Comparison of ENCODE assay signal across 17 cellular contexts in genomic region chr16:66658860-66659190, GRCh38. TPM values are rescaled to one million over a fixed set of nuclear protein-coding genes. Genes with fewer than 3 reads are reported as not detected.
DNase-seq lines count a peak whose midpoint lies in the region; ATAC-seq and TF ChIP-seq lines count a peak whose summit lies in the region.
"Had no signal": no experiment of that assay in that cellular context is flagged by ENCODE, and none has a peak within 500 bp of the region (broad histone marks: within the 10 kb centered on the region; RNA-seq: fewer than 3 reads in every experiment).

No MANE protein-coding gene starts in this region.

- no peaks in the 10 kb centered on the region for H4K20me1 ChIP-seq in Loucy (ENCODE audit: insufficient read depth, low read length, poor library complexity, severe bottlenecking)

- H3K27ac Mint-ChIP-seq in glutamatergic neuron (ENCODE audit: unreplicated experiment) (no peak overlapping the region), nephron (peak overlapping the region in 2 of 3 experiments; percentile 55 to 73)
- H3K27ac Mint-ChIP-seq in naive thymus-derived CD4-positive, alpha-beta T cell = no peak overlapping the region
- no peak overlapping the region for H3K27ac Mint-ChIP-seq in activated CD4-positive, alpha-beta T cell treated with anti-CD3 and anti-CD28 coated beads for 36 hours
- H3K27ac Mint-ChIP-seq: CD4-positive, alpha-beta T cell; CD8-positive, alpha-beta memory T cell; GM23338 had no signal

- ATAC-seq in naive thymus-derived CD4-positive, alpha-beta T cell = no peak
- no peak for ATAC-seq in activated CD4-positive, alpha-beta T cell treated with anti-CD3 and anti-CD28 coated beads for 36 hours
- no peak for ATAC-seq in GM18517 (IDR thresholded peaks at IDR 0.05; ENCODE audit: unreplicated experiment)
- ATAC-seq: GM12878 had no signal

- H3K9me2 ChIP-seq in Loucy (replicated peaks; ENCODE audit: low read depth, low read length) = no peaks in the 10 kb centered on the region

- H3K4me1 ChIP-seq in Loucy (ENCODE audit: insufficient read depth, low read length, poor library complexity, severe bottlenecking) = peaks cover 6% of the 10 kb centered on the region
- no peaks in the 10 kb centered on the region for H3K4me1 ChIP-seq in naive thymus-derived CD4-positive, alpha-beta T cell (ENCODE audit: control insufficient read depth in 2 of 2, insufficient read depth in 2 of 2, low read length in 2 of 2)

- no peak overlapping the region for H3K9ac ChIP-seq in Loucy (ENCODE audit: low read depth, low read length, poor library complexity, severe bottlenecking)

- H3K27me3 ChIP-seq in Loucy (ENCODE audit: insufficient read depth, low read length, poor library complexity, severe bottlenecking) = no peaks in the 10 kb centered on the region
- H3K27me3 ChIP-seq in naive thymus-derived CD4-positive, alpha-beta T cell (ENCODE audit: control insufficient read depth in 2 of 2, insufficient read depth in 2 of 2, low read length in 2 of 2) = no peaks in the 10 kb centered on the region

- no peaks in the 10 kb centered on the region for H3K9me3 Mint-ChIP-seq in glutamatergic neuron (ENCODE audit: unreplicated experiment)
- H3K9me3 Mint-ChIP-seq in nephron = no peaks in the 10 kb centered on the region
- peaks cover 0 to 1% (median 0%) of the 10 kb centered on the region in 11 donors for H3K9me3 Mint-ChIP-seq in naive thymus-derived CD4-positive, alpha-beta T cell
- no peaks in the 10 kb centered on the region for H3K9me3 Mint-ChIP-seq in activated CD4-positive, alpha-beta T cell treated with anti-CD3 and anti-CD28 coated beads for 36 hours (ENCODE audit: low read depth)
- H3K9me3 Mint-ChIP-seq: CD4-positive, alpha-beta T cell; CD8-positive, alpha-beta memory T cell; GM23338; H9 had no signal

- H2AFZ ChIP-seq in Loucy (ENCODE audit: low read length) = peak overlapping the region; percentile 68; the same call in 1 of the 2 replicates
- H2AFZ ChIP-seq: GM23338 had no signal

- peak overlapping the region; percentile 25 for H3K4me3 Mint-ChIP-seq in glutamatergic neuron (ENCODE audit: unreplicated experiment)
- no peak overlapping the region for H3K4me3 Mint-ChIP-seq in nephron
- H3K4me3 Mint-ChIP-seq in naive thymus-derived CD4-positive, alpha-beta T cell = no peak overlapping the region
- H3K4me3 Mint-ChIP-seq in activated CD4-positive, alpha-beta T cell treated with anti-CD3 and anti-CD28 coated beads for 36 hours = no peak overlapping the region
- H3K4me3 Mint-ChIP-seq: CD4-positive, alpha-beta T cell; CD8-positive, alpha-beta memory T cell; GM23338; H9 had no signal

- no peaks in the 10 kb centered on the region for H3F3A ChIP-seq in Loucy (ENCODE audit: low read depth)

- no peaks in the 10 kb centered on the region for H3K79me2 ChIP-seq in Loucy (ENCODE audit: insufficient read depth, low read length)

- no peak overlapping the region for H3K27ac ChIP-seq in naive thymus-derived CD4-positive, alpha-beta T cell (ENCODE audit: low read depth, low read length)

- no peak overlapping the region for H3K4me3 ChIP-seq in Loucy (ENCODE audit: low read length, poor library complexity, severe bottlenecking)
- no peak overlapping the region for H3K4me3 ChIP-seq in naive thymus-derived CD4-positive, alpha-beta T cell (ENCODE audit: low read length)
- H3K4me3 ChIP-seq: GM12878, GM23338 had no signal

- peaks cover 19% of the 10 kb centered on the region for H3K4me1 Mint-ChIP-seq in glutamatergic neuron (ENCODE audit: low read depth, unreplicated experiment)
- H3K4me1 Mint-ChIP-seq in nephron = peaks cover 25% of the 10 kb centered on the region
- H3K4me1 Mint-ChIP-seq in naive thymus-derived CD4-positive, alpha-beta T cell = peaks cover 0 to 4% (median 0%) of the 10 kb centered on the region in 7 donors
- H3K4me1 Mint-ChIP-seq in activated CD4-positive, alpha-beta T cell treated with anti-CD3 and anti-CD28 coated beads for 36 hours = no peaks in the 10 kb centered on the region
- H3K4me1 Mint-ChIP-seq: CD8-positive, alpha-beta memory T cell had no signal

- no peaks in the 10 kb centered on the region for H3K9me3 ChIP-seq in Loucy (ENCODE audit: insufficient read depth, low read depth, low read length)
- no peaks in the 10 kb centered on the region for H3K9me3 ChIP-seq in naive thymus-derived CD4-positive, alpha-beta T cell (ENCODE audit: control insufficient read depth in 2 of 3, low read length in 3 of 3)

- POLR2A ChIA-PET in naive thymus-derived CD4-positive, alpha-beta T cell (lab: Charles Lee) = no interaction called here
- POLR2A ChIA-PET in activated CD4-positive, alpha-beta T cell treated with anti-CD3 and anti-CD28 coated beads for 36 hours (lab: Charles Lee) = no interaction called here

- no peak overlapping the region for H3K4me2 ChIP-seq in Loucy (ENCODE audit: low read depth, low read length, poor library complexity, severe bottlenecking)
- H3K4me2 ChIP-seq: GM23338 had no signal

- no peak for DNase-seq in glutamatergic neuron
- no peak for DNase-seq in naive thymus-derived CD4-positive, alpha-beta T cell
- no peak for DNase-seq in activated CD4-positive, alpha-beta T cell treated with anti-CD3 and anti-CD28 coated beads for 36 hours
- no peak for DNase-seq in activated effector memory CD4-positive, alpha-beta T cell treated with Interleukin-2 at 50 U/mL for 16 hours
- DNase-seq: CD4-positive, alpha-beta T cell; CD8-positive, alpha-beta memory T cell; DMS 273 treated with DMSO at 0.1 percent for 48 hours; DMS79; EL; GDM1; H9 had no signal

- H3K36me3 ChIP-seq in Loucy (ENCODE audit: insufficient read depth, low read length) = no peaks in the 10 kb centered on the region
- H3K36me3 ChIP-seq in naive thymus-derived CD4-positive, alpha-beta T cell (ENCODE audit: control insufficient read depth in 2 of 3, insufficient read depth in 3 of 3, low read length in 3 of 3) = no peaks in the 10 kb centered on the region

- TF ChIP-seq CTCF in Loucy (conservative IDR thresholded peaks at IDR 0.05; ENCODE audit: low read length) = no peak
- no peak for TF ChIP-seq CTCF in glutamatergic neuron (IDR thresholded peaks at IDR 0.05; ENCODE audit: partially characterized antibody, unreplicated experiment)
- no peak for TF ChIP-seq CTCF in nephron (IDR thresholded peaks at IDR 0.05; ENCODE audit: unreplicated experiment in 3 of 3)

- intact Hi-C loops in naive thymus-derived CD4-positive, alpha-beta T cell (cut with micrococcal nuclease) = no loop called here
- intact Hi-C loops in activated CD4-positive, alpha-beta T cell treated with anti-CD3 and anti-CD28 coated beads for 36 hours (cut with DNase I, micrococcal nuclease) = no loop called here

- CTCF ChIA-PET in naive thymus-derived CD4-positive, alpha-beta T cell (lab: Charles Lee) = no interaction called here
- CTCF ChIA-PET in activated CD4-positive, alpha-beta T cell treated with anti-CD3 and anti-CD28 coated beads for 36 hours (lab: Charles Lee) = interaction anchor here (0.7 to 4.3 kb wide), 4 partner anchors 7 to 81 kb away, joined by 3 to 47 read pairs (median 3); no protein-coding TSS in a partner anchor

- no peaks in the 10 kb centered on the region for H3K36me3 Mint-ChIP-seq in glutamatergic neuron (ENCODE audit: unreplicated experiment)
- H3K36me3 Mint-ChIP-seq in nephron (ENCODE audit: low read depth) = no peaks in the 10 kb centered on the region
- no peaks in the 10 kb centered on the region for H3K36me3 Mint-ChIP-seq in naive thymus-derived CD4-positive, alpha-beta T cell
- no peaks in the 10 kb centered on the region for H3K36me3 Mint-ChIP-seq in activated CD4-positive, alpha-beta T cell treated with anti-CD3 and anti-CD28 coated beads for 36 hours (ENCODE audit: low read depth)
- H3K36me3 Mint-ChIP-seq: CD14-positive monocyte; CD8-positive, alpha-beta memory T cell had no signal

- no peaks in the 10 kb centered on the region for H3K27me3 Mint-ChIP-seq in glutamatergic neuron (ENCODE audit: unreplicated experiment)
- H3K27me3 Mint-ChIP-seq in nephron (ENCODE audit: low read depth) = peaks cover 3% of the 10 kb centered on the region
- peaks cover 6 to 35% (median 15%) of the 10 kb centered on the region in 5 donors for H3K27me3 Mint-ChIP-seq in naive thymus-derived CD4-positive, alpha-beta T cell
- H3K27me3 Mint-ChIP-seq in activated CD4-positive, alpha-beta T cell treated with anti-CD3 and anti-CD28 coated beads for 36 hours = peaks cover 5% of the 10 kb centered on the region

RNA-seq across cellular contexts. Expression of gene CMTM4, which starts 37.7 kb away (rescaled TPM):
- 8.2 TPM for total RNA-seq in glutamatergic neuron (ENCODE audit: unreplicated experiment)
- 1 to 10 TPM; 1.5 to 2.5 (median 1.8) TPM for total RNA-seq in naive thymus-derived CD4-positive, alpha-beta T cell
- under 1 TPM; 0.07 to 0.12 TPM for polyA plus RNA-seq in naive thymus-derived CD4-positive, alpha-beta T cell
- total RNA-seq in activated CD4-positive, alpha-beta T cell treated with anti-CD3 and anti-CD28 coated beads for 36 hours = 1 to 10 TPM; 3.3 to 4.5 TPM

RNA-seq across cellular contexts. Expression of gene CMTM3, which starts 54.3 kb away (rescaled TPM):
- total RNA-seq in glutamatergic neuron (ENCODE audit: unreplicated experiment) = 45.8 TPM
- total RNA-seq in naive thymus-derived CD4-positive, alpha-beta T cell = 100 to 1,000 TPM in 1 of 5 experiments, 10 to 100 TPM in 4; 52.0 to 138 (median 61.4) TPM
- polyA plus RNA-seq in naive thymus-derived CD4-positive, alpha-beta T cell = 10 to 100 TPM; 72.5 to 89.8 TPM
- total RNA-seq in activated CD4-positive, alpha-beta T cell treated with anti-CD3 and anti-CD28 coated beads for 36 hours = 10 to 100 TPM; 53.7 to 59.7 TPM

Comparison
In these comparisons a context has a peak if more than half of its experiments do, and no peak if none do; other contexts are left out.
1. H3K27ac Mint-ChIP-seq: peak in nephron (2 of 3); none in glutamatergic neuron (single experiment), naive thymus-derived CD4-positive, alpha-beta T cell (0 of 9) and activated CD4-positive, alpha-beta T cell treated with anti-CD3 and anti-CD28 coated beads for 36 hours (single experiment).